23 cellular contexts compared by ENCODE assay signal in genomic region chr3:153679711-153680110, GRCh38.
DNase-seq lines count a peak whose midpoint lies in the region; ATAC-seq and TF ChIP-seq lines count a peak whose summit lies in the region.
"Had no signal": no experiment of that assay in that cellular context is flagged by ENCODE, and none has a peak within 500 bp of the region (broad histone marks: within the 10 kb centered on the region; RNA-seq: fewer than 3 reads in every experiment).

No MANE protein-coding gene starts in this region.

- no peaks in the 10 kb centered on the region for H3K9me3 ChIP-seq in tibial artery
- H3K9me3 ChIP-seq: heart left ventricle, thyroid gland had no signal

- H3K36me3 ChIP-seq in tibial artery, result no peaks in the 10 kb centered on the region
- H3K36me3 ChIP-seq: heart left ventricle, thyroid gland had no signal

- no peaks in the 10 kb centered on the region for H3K27me3 Mint-ChIP-seq in activated CD4-positive, alpha-beta T cell treated with anti-CD3 and anti-CD28 coated beads, Interleukin-2, amount 10 ng/mL, durations not matched to agents 24 days and 14 days
- H3K27me3 Mint-ChIP-seq: activated CD8-positive, alpha-beta T cell treated with anti-CD3 and anti-CD28 coated beads for 36 hours; activated naive CD8-positive, alpha-beta T cell treated with anti-CD3 and anti-CD28 coated beads for 36 hours; progenitor cell of endocrine pancreas; stimulated activated naive CD8-positive, alpha-beta T cell treated with anti-CD3 and anti-CD28 coated beads, Interleukin-15, amount 100 ng/mL, for 72 hours had no signal

- peaks cover 8% of the 10 kb centered on the region for H3K4me1 Mint-ChIP-seq in activated CD4-positive, alpha-beta T cell treated with anti-CD3 and anti-CD28 coated beads, Interleukin-2, amount 10 ng/mL, durations not matched to agents 24 days and 14 days

- ATAC-seq in GM18511 (IDR thresholded peaks at IDR 0.05; ENCODE audit: unreplicated experiment) (peak; percentile 69), HG03565 (IDR thresholded peaks at IDR 0.05; ENCODE audit: unreplicated experiment) (peak; percentile 52), HG02870 (IDR thresholded peaks at IDR 0.05; ENCODE audit: unreplicated experiment) (no peak)
- ATAC-seq: activated CD8-positive, alpha-beta T cell treated with anti-CD3 and anti-CD28 coated beads for 36 hours; heart left ventricle; Right ventricle myocardium inferior had no signal

- no peak overlapping the region for H3K27ac Mint-ChIP-seq in activated CD4-positive, alpha-beta T cell treated with anti-CD3 and anti-CD28 coated beads, Interleukin-2, amount 10 ng/mL, durations not matched to agents 24 days and 14 days
- H3K27ac Mint-ChIP-seq: activated CD8-positive, alpha-beta T cell treated with anti-CD3 and anti-CD28 coated beads for 36 hours; activated naive CD8-positive, alpha-beta T cell treated with anti-CD3 and anti-CD28 coated beads for 36 hours; HFFc6; progenitor cell of endocrine pancreas had no signal

- intact Hi-C loops in activated CD4-positive, alpha-beta T cell treated with anti-CD3 and anti-CD28 coated beads, Interleukin-2, amount 10 ng/mL, durations not matched to agents 24 days and 14 days (cut with micrococcal nuclease), result no loop called here
- intact Hi-C loops in tibial artery (cut with DNase I; ENCODE audit: low total_unique reads), result no loop called here

- no peaks in the 10 kb centered on the region for H3K4me1 ChIP-seq in tibial artery
- H3K4me1 ChIP-seq: heart left ventricle, thyroid gland had no signal

- DNase-seq in NOMO-1 treated with DMSO at 0.1 percent for 48 hours (lab: John Stamatoyannopoulos, UW; ENCODE audit: unreplicated experiment) (peak; percentile 91), medulla oblongata (ENCODE audit: extremely low spot score) (peak; percentile 37), NCI-H1930 (lab: John Stamatoyannopoulos, UW) (no peak), tibial artery (no peak)
- DNase-seq in activated CD4-positive, alpha-beta T cell treated with anti-CD3 and anti-CD28 coated beads, Interleukin-2, amount 10 ng/mL, durations not matched to agents 24 days and 14 days, result no peak
- DNase-seq: activated CD8-positive, alpha-beta T cell treated with anti-CD3 and anti-CD28 coated beads for 36 hours; activated effector memory CD4-positive, alpha-beta T cell treated with Interleukin-2 at 50 U/mL for 16 hours; activated naive CD8-positive, alpha-beta T cell treated with anti-CD3 and anti-CD28 coated beads for 36 hours; central memory CD4-positive, alpha-beta T cell; GM23248; heart left ventricle; HFFc6; mammary epithelial cell; NCI-H1417; NCI-H510A treated with DMSO at 0.1 percent for 48 hours; stimulated activated naive CD8-positive, alpha-beta T cell treated with anti-CD3 and anti-CD28 coated beads, Interleukin-15, amount 100 ng/mL, for 72 hours; thyroid gland had no signal

- no peak overlapping the region for H3K27ac ChIP-seq in tibial artery
- H3K27ac ChIP-seq: C4-2B, GM23248, heart left ventricle, thyroid gland had no signal

- H3K36me3 Mint-ChIP-seq in activated CD4-positive, alpha-beta T cell treated with anti-CD3 and anti-CD28 coated beads, Interleukin-2, amount 10 ng/mL, durations not matched to agents 24 days and 14 days (ENCODE audit: low read depth), result peaks cover 3% of the 10 kb centered on the region
- H3K36me3 Mint-ChIP-seq: activated naive CD8-positive, alpha-beta T cell treated with anti-CD3 and anti-CD28 coated beads for 36 hours had no signal

- TF ChIP-seq CTCF in tibial artery (IDR thresholded peaks at IDR 0.05), result no peak

- no peak overlapping the region for H3K4me3 Mint-ChIP-seq in activated CD4-positive, alpha-beta T cell treated with anti-CD3 and anti-CD28 coated beads, Interleukin-2, amount 10 ng/mL, durations not matched to agents 24 days and 14 days
- H3K4me3 Mint-ChIP-seq: activated CD8-positive, alpha-beta T cell treated with anti-CD3 and anti-CD28 coated beads for 36 hours; activated naive CD8-positive, alpha-beta T cell treated with anti-CD3 and anti-CD28 coated beads for 36 hours; HFFc6; stimulated activated naive CD8-positive, alpha-beta T cell treated with anti-CD3 and anti-CD28 coated beads, Interleukin-15, amount 100 ng/mL, for 72 hours had no signal

- H3K9me3 Mint-ChIP-seq in activated CD4-positive, alpha-beta T cell treated with anti-CD3 and anti-CD28 coated beads, Interleukin-2, amount 10 ng/mL, durations not matched to agents 24 days and 14 days, result peaks cover 6% of the 10 kb centered on the region

- H3K27me3 ChIP-seq in tibial artery, result no peaks in the 10 kb centered on the region
- H3K27me3 ChIP-seq: heart left ventricle, thyroid gland had no signal

- H3K4me3 ChIP-seq in tibial artery, result no peak overlapping the region
- H3K4me3 ChIP-seq: GM23248, heart left ventricle, thyroid gland had no signal

Comparison
In these comparisons a context has a peak if more than half of its experiments do, and no peak if none do; other contexts are left out.
1. DNase-seq: peak in NOMO-1 treated with DMSO at 0.1 percent for 48 hours (single experiment) and medulla oblongata (single experiment); none in NCI-H1930 (0 of 2), activated CD4-positive, alpha-beta T cell treated with anti-CD3 and anti-CD28 coated beads, Interleukin-2, amount 10 ng/mL, durations not matched to agents 24 days and 14 days (single experiment) and tibial artery (0 of 2).